8 cellular contexts compared by ENCODE assay signal in the genomic region with DNA sequence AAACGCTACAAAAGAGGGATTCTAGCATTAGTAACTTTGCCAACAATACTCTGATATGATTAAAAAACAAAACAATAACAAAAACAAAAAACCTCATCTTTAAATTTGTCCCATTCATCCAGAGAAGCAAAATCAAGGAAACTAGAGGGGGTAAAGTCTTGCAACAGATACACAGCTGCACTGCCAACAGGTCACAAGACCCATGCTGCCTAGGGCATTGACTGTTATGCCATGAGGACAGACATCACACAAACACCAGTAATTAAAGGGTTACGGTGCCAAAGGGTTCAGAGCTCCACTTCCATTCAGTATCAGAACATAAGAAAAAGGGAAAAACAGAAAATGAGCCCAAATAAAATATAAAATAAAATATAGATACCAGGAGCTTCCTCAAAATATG. TPM values are rescaled to one million over a fixed set of nuclear protein-coding genes. Genes with fewer than 3 reads are reported as not detected.
DNase-seq lines count a peak whose midpoint lies in the region; ATAC-seq and TF ChIP-seq lines count a peak whose summit lies in the region.

No MANE protein-coding gene starts in this region.

- H3K4me3 Mint-ChIP-seq in activated T-cell treated with anti-CD3 and anti-CD28 coated beads, Interleukin-2, amount 50 U/mL, for 24 hours, result peak overlapping the region; percentile 95
- H3K4me3 Mint-ChIP-seq in T-cell, result peak overlapping the region; percentile 54 to 94 (median 85)
- H3K4me3 Mint-ChIP-seq in stimulated activated naive CD8-positive, alpha-beta T cell treated with anti-CD3 and anti-CD28 coated beads, Interleukin-15, amount 100 ng/mL, for 72 hours, result peak overlapping the region; percentile 52 to 96

- peak overlapping the region; percentile 76 for H3K27ac Mint-ChIP-seq in activated T-cell treated with anti-CD3 and anti-CD28 coated beads, Interleukin-2, amount 50 U/mL, for 24 hours
- peak overlapping the region in 1 of 2 donors; percentile 52 for H3K27ac Mint-ChIP-seq in T-cell
- H3K27ac Mint-ChIP-seq in stimulated activated naive CD8-positive, alpha-beta T cell treated with anti-CD3 and anti-CD28 coated beads, Interleukin-15, amount 100 ng/mL, for 72 hours, result no peak overlapping the region

- peaks cover 35% of the 10 kb centered on the region for H3K36me3 Mint-ChIP-seq in activated T-cell treated with anti-CD3 and anti-CD28 coated beads, Interleukin-2, amount 50 U/mL, for 24 hours (ENCODE audit: low read depth)
- peaks cover 3% of the 10 kb centered on the region for H3K36me3 Mint-ChIP-seq in T-cell

- peaks cover 54% of the 10 kb centered on the region for H3K4me1 Mint-ChIP-seq in activated T-cell treated with anti-CD3 and anti-CD28 coated beads, Interleukin-2, amount 50 U/mL, for 24 hours (ENCODE audit: low read depth)
- peaks cover 49 to 51% (median 50%) of the 10 kb centered on the region in 3 donors for H3K4me1 Mint-ChIP-seq in T-cell
- H3K4me1 Mint-ChIP-seq in stimulated activated naive CD8-positive, alpha-beta T cell treated with anti-CD3 and anti-CD28 coated beads, Interleukin-15, amount 100 ng/mL, for 72 hours, result peaks cover 51% of the 10 kb centered on the region

- ATAC-seq in T-cell (replicated peaks in 1 of 4), result no peak
- no peak for ATAC-seq in stimulated activated naive CD8-positive, alpha-beta T cell treated with anti-CD3 and anti-CD28 coated beads, Interleukin-15, amount 100 ng/mL, for 72 hours
- no peak for ATAC-seq in HG03571 (IDR thresholded peaks at IDR 0.05; ENCODE audit: unreplicated experiment)

- no peak for DNase-seq in activated T-cell treated with anti-CD3 and anti-CD28 coated beads, Interleukin-2, amount 50 U/mL, for 24 hours
- DNase-seq in activated T-cell treated with anti-CD3 and anti-CD28 coated beads for 4 hours, result no peak
- DNase-seq in T-cell, result no peak
- peak; percentile 45 for DNase-seq in fibroblast of the aortic adventitia (ENCODE audit: low read depth)
- no peak for DNase-seq in stimulated activated naive CD8-positive, alpha-beta T cell treated with anti-CD3 and anti-CD28 coated beads, Interleukin-15, amount 100 ng/mL, for 72 hours
- DNase-seq in activated effector memory CD4-positive, alpha-beta T cell treated with Interleukin-2 at 50 U/mL for 16 hours, result no peak
- no peak for DNase-seq in Ammon's horn (ENCODE audit: low spot score)

- peak overlapping the region; percentile 83 for H3K4me3 ChIP-seq in fibroblast of the aortic adventitia (ENCODE audit: low read depth, low read length)

- CTCF ChIA-PET in T-cell (lab: Charles Lee), result interaction anchor here in 1 of 2 donors (0.6 to 1.4 kb wide), 2 partner anchors 18 to 137 kb away, joined by 3 to 5 read pairs; no protein-coding TSS in a partner anchor

- H3K27me3 Mint-ChIP-seq in activated T-cell treated with anti-CD3 and anti-CD28 coated beads, Interleukin-2, amount 50 U/mL, for 24 hours, result no peaks in the 10 kb centered on the region
- H3K27me3 Mint-ChIP-seq in T-cell, result no peaks in the 10 kb centered on the region
- no peaks in the 10 kb centered on the region for H3K27me3 Mint-ChIP-seq in stimulated activated naive CD8-positive, alpha-beta T cell treated with anti-CD3 and anti-CD28 coated beads, Interleukin-15, amount 100 ng/mL, for 72 hours

- no peak for TF ChIP-seq CTCF in fibroblast of the aortic adventitia (IDR thresholded peaks at IDR 0.05; ENCODE audit: insufficient read depth, low read length)

- POLR2A ChIA-PET in T-cell (lab: Charles Lee), result interaction anchor here in 1 of 2 donors (0.6 kb wide), 1 partner anchor 80 kb away, joined by 9 read pairs; a partner anchor contains a TSS

- H3K9me3 Mint-ChIP-seq in activated T-cell treated with anti-CD3 and anti-CD28 coated beads, Interleukin-2, amount 50 U/mL, for 24 hours, result no peaks in the 10 kb centered on the region
- H3K9me3 Mint-ChIP-seq in T-cell, result no peaks in the 10 kb centered on the region
- H3K9me3 Mint-ChIP-seq in stimulated activated naive CD8-positive, alpha-beta T cell treated with anti-CD3 and anti-CD28 coated beads, Interleukin-15, amount 100 ng/mL, for 72 hours, result no peaks in the 10 kb centered on the region

RNA-seq across cellular contexts. Expression of a gene that starts 1.6 kb away (rescaled TPM):
- total RNA-seq in T-cell, result 10 to 100 TPM; 28.9 to 42.7 (median 39.5) TPM
- 27.1 and 34.4 TPM in 2 replicates for total RNA-seq in fibroblast of the aortic adventitia (ENCODE audit: low replicate concordance)

RNA-seq across cellular contexts. Expression of a gene that starts 52.6 kb away (rescaled TPM):
- 100 to 1,000 TPM in 3 of 5 donors, 10 to 100 TPM in 2; 87.0 to 110 (median 105) TPM for total RNA-seq in T-cell
- 60.7 and 75.3 TPM in 2 replicates for total RNA-seq in fibroblast of the aortic adventitia (ENCODE audit: low replicate concordance)
